ENCODE assay signal across 1 cellular context in genomic region chr5:50814541-50814940, GRCh38.
TF ChIP-seq lines count a peak whose summit lies in the region.

No MANE protein-coding gene starts in this region.

TF ChIP-seq in GM23338, 12 proteins besides CTCF, POLR2A, EP300 and RAD21 (continued from another document):
- TF ChIP-seq, protein P1, sequence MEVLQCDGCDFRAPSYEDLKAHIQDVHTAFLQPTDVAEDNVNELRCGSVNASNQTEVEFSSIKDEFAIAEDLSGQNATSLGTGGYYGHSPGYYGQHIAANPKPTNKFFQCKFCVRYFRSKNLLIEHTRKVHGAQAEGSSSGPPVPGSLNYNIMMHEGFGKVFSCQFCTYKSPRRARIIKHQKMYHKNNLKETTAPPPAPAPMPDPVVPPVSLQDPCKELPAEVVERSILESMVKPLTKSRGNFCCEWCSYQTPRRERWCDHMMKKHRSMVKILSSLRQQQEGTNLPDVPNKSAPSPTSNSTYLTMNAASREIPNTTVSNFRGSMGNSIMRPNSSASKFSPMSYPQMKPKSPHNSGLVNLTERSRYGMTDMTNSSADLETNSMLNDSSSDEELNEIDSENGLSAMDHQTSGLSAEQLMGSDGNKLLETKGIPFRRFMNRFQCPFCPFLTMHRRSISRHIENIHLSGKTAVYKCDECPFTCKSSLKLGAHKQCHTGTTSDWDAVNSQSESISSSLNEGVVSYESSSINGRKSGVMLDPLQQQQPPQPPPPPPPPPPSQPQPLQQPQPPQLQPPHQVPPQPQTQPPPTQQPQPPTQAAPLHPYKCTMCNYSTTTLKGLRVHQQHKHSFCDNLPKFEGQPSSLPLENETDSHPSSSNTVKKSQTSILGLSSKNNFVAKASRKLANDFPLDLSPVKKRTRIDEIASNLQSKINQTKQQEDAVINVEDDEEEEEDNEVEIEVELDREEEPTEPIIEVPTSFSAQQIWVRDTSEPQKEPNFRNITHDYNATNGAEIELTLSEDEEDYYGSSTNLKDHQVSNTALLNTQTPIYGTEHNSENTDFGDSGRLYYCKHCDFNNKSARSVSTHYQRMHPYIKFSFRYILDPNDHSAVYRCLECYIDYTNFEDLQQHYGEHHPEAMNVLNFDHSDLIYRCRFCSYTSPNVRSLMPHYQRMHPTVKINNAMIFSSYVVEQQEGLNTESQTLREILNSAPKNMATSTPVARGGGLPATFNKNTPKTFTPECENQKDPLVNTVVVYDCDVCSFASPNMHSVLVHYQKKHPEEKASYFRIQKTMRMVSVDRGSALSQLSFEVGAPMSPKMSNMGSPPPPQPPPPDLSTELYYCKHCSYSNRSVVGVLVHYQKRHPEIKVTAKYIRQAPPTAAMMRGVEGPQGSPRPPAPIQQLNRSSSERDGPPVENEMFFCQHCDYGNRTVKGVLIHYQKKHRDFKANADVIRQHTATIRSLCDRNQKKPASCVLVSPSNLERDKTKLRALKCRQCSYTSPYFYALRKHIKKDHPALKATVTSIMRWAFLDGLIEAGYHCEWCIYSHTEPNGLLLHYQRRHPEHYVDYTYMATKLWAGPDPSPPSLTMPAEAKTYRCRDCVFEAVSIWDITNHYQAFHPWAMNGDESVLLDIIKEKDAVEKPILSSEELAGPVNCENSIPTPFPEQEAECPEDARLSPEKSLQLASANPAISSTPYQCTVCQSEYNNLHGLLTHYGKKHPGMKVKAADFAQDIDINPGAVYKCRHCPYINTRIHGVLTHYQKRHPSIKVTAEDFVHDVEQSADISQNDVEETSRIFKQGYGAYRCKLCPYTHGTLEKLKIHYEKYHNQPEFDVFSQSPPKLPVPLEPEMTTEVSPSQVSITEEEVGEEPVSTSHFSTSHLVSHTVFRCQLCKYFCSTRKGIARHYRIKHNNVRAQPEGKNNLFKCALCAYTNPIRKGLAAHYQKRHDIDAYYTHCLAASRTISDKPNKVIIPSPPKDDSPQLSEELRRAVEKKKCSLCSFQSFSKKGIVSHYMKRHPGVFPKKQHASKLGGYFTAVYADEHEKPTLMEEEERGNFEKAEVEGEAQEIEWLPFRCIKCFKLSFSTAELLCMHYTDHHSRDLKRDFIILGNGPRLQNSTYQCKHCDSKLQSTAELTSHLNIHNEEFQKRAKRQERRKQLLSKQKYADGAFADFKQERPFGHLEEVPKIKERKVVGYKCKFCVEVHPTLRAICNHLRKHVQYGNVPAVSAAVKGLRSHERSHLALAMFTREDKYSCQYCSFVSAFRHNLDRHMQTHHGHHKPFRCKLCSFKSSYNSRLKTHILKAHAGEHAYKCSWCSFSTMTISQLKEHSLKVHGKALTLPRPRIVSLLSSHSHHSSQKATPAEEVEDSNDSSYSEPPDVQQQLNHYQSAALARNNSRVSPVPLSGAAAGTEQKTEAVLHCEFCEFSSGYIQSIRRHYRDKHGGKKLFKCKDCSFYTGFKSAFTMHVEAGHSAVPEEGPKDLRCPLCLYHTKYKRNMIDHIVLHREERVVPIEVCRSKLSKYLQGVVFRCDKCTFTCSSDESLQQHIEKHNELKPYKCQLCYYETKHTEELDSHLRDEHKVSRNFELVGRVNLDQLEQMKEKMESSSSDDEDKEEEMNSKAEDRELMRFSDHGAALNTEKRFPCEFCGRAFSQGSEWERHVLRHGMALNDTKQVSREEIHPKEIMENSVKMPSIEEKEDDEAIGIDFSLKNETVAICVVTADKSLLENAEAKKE (CRISPR knock-in tag; IDR thresholded peaks at IDR 0.05): no peak
- no peak for TF ChIP-seq ZNF114 (CRISPR knock-in tag; IDR thresholded peaks at IDR 0.05)
- no peak for TF ChIP-seq NANOG (IDR thresholded peaks at IDR 0.05; ENCODE audit: borderline replicate concordance)
- no peak for TF ChIP-seq ZNF331 (CRISPR knock-in tag; IDR thresholded peaks at IDR 0.05; ENCODE audit: low read depth)
- no peak for TF ChIP-seq EZH2 (IDR thresholded peaks at IDR 0.05; ENCODE audit: low read depth, unreplicated experiment)
- TF ChIP-seq JUNB (IDR thresholded peaks at IDR 0.05; ENCODE audit: unreplicated experiment): no peak
- no peak for TF ChIP-seq POLR2AphosphoS5 (IDR thresholded peaks at IDR 0.05; ENCODE audit: low read depth)
